9 cellular contexts compared by ENCODE assay signal in genomic region chr7:130941322-130942210, GRCh38.
A peak's percentile ranks its signal among the peaks of the same experiment; 100 is the strongest.
DNase-seq lines count a peak whose midpoint lies in the region; ATAC-seq and TF ChIP-seq lines count a peak whose summit lies in the region.
"Had no signal": no experiment of that assay in that cellular context is flagged by ENCODE, and none has a peak within 500 bp of the region (broad histone marks: within the 10 kb centered on the region; RNA-seq: fewer than 3 reads in every experiment).

No MANE protein-coding gene starts in this region.

- H3K4me3 ChIP-seq in osteoblast (ENCODE audit: insufficient read depth, low read length) = peak overlapping the region; percentile 75
- H3K4me3 ChIP-seq: BLaER1 had no signal

- peak overlapping the region; percentile 91 for H3K4me2 ChIP-seq in osteoblast (ENCODE audit: insufficient read depth, low read length)
- H3K4me2 ChIP-seq: BLaER1 had no signal

- DNase-seq in NCI-H748 (lab: John Stamatoyannopoulos, UW; ENCODE audit: unreplicated experiment) (peak; percentile 41), NCI-H748 treated with DMSO at 0.1 percent for 48 hours (lab: John Stamatoyannopoulos, UW) (no peak), T-helper 2 cell (peak in 3 of 5 experiments; percentile 29 to 43 (median 35)), epithelial cell of prostate (ENCODE audit: low read depth, low spot score) (no peak), osteoblast (ENCODE audit: insufficient read length, low spot score, missing footprints) (peak; percentile 75), HK-2 (ENCODE audit: unreplicated experiment) (no peak), AG20443 (ENCODE audit: low spot score) (no peak)

- H4K20me1 ChIP-seq in osteoblast (ENCODE audit: insufficient read depth, low read length) = peaks cover 5% of the 10 kb centered on the region

- H2AFZ ChIP-seq in osteoblast (ENCODE audit: low read length) = no peak overlapping the region

- no peaks in the 10 kb centered on the region for H3K9me3 ChIP-seq in osteoblast (ENCODE audit: low read depth, low read length)
- H3K9me3 ChIP-seq: BLaER1 had no signal

- peaks cover 99% of the 10 kb centered on the region for H3K79me2 ChIP-seq in osteoblast (ENCODE audit: insufficient read depth, low read length)

- peaks cover 83% of the 10 kb centered on the region for H3K4me1 ChIP-seq in osteoblast (ENCODE audit: insufficient read depth, low read length)

- H3K36me3 ChIP-seq in osteoblast (ENCODE audit: insufficient read depth, low read length) = peaks cover 26% of the 10 kb centered on the region

- no peaks in the 10 kb centered on the region for H3K27me3 ChIP-seq in osteoblast (ENCODE audit: insufficient read depth, low read length)
- H3K27me3 ChIP-seq: BLaER1 had no signal

- no peak for ATAC-seq in HG02870 (IDR thresholded peaks at IDR 0.05; ENCODE audit: unreplicated experiment)

- H3K27ac ChIP-seq in epithelial cell of prostate = peak overlapping the region; percentile 88
- H3K27ac ChIP-seq in osteoblast (ENCODE audit: low read depth, low read length) = peak overlapping the region; percentile 97
- H3K27ac ChIP-seq: BLaER1 had no signal

- no peak for TF ChIP-seq CTCF in osteoblast (IDR thresholded peaks at IDR 0.05; ENCODE audit: extremely low read depth, low read depth, low read length)

Comparison
In these comparisons a context has a peak if more than half of its experiments do, and no peak if none do; other contexts are left out.
1. DNase-seq: peak in NCI-H748 (single experiment), T-helper 2 cell (3 of 5) and osteoblast (single experiment); none in NCI-H748 treated with DMSO at 0.1 percent for 48 hours (single experiment), epithelial cell of prostate (single experiment), HK-2 (single experiment) and AG20443 (single experiment).